Comparison of ENCODE assay signal across 38 cellular contexts in genomic region chr9:121541256-121541655, GRCh38. TPM values are rescaled to one million over a fixed set of nuclear protein-coding genes. Genes with fewer than 3 reads are reported as not detected.
"Had no signal": no experiment of that assay in that cellular context is flagged by ENCODE, and none has a peak within 500 bp of the region (broad histone marks: within the 10 kb centered on the region; RNA-seq: fewer than 3 reads in every experiment).

No MANE protein-coding gene starts in this region.

- H3K4me1 Mint-ChIP-seq: activated CD4-positive, alpha-beta T cell treated with anti-CD3 and anti-CD28 coated beads for 36 hours; activated CD4-positive, alpha-beta T cell treated with anti-CD3 and anti-CD28 coated beads, Interleukin-2, amount 10 ng/mL, durations not matched to agents 7 days and 5 days; activated naive CD4-positive, alpha-beta T cell treated with anti-CD3 and anti-CD28 coated beads, Interleukin-2, amount 10 ng/mL, durations not matched to agents 7 days and 5 days; activated naive CD4-positive, alpha-beta T cell treated with anti-CD3 and anti-CD28 coated beads, Interleukin-2, amount 50 U/mL, for 24 hours; activated naive CD8-positive, alpha-beta T cell treated with anti-CD3 and anti-CD28 coated beads, Interleukin-2, amount 10 ng/mL, durations not matched to agents 7 days and 5 days; activated naive CD8-positive, alpha-beta T cell treated with anti-CD3 and anti-CD28 coated beads, Interleukin-2, amount 50 U/mL, for 24 hours; central memory CD8-positive, alpha-beta T cell had no signal

- H3K9me3 ChIP-seq: ascending aorta had no signal

- H3K27ac ChIP-seq: ascending aorta, cardiac muscle cell, WERI-Rb-1 had no signal

- H3K4me3 ChIP-seq: ascending aorta, cardiac muscle cell had no signal

- H3K9me3 Mint-ChIP-seq: activated CD4-positive, alpha-beta memory T cell treated with anti-CD3 and anti-CD28 coated beads for 36 hours; activated CD4-positive, alpha-beta T cell treated with anti-CD3 and anti-CD28 coated beads, Interleukin-2, amount 10 ng/mL, durations not matched to agents 7 days and 5 days; activated CD8-positive, alpha-beta T cell treated with anti-CD3 and anti-CD28 coated beads for 36 hours; activated naive CD4-positive, alpha-beta T cell treated with anti-CD3 and anti-CD28 coated beads, Interleukin-2, amount 10 ng/mL, durations not matched to agents 7 days and 5 days; activated naive CD4-positive, alpha-beta T cell treated with anti-CD3 and anti-CD28 coated beads, Interleukin-2, amount 50 U/mL, for 24 hours; activated naive CD8-positive, alpha-beta T cell treated with anti-CD3 and anti-CD28 coated beads, Interleukin-2, amount 10 ng/mL, durations not matched to agents 7 days and 5 days; activated naive CD8-positive, alpha-beta T cell treated with anti-CD3 and anti-CD28 coated beads, Interleukin-2, amount 50 U/mL, for 24 hours; activated T-helper 2 cell treated with anti-CD3 and anti-CD28 coated beads, Interferon-gamma antibody, Interleukin-2, Interleukin-4, amounts not matched to agents 10 μg/mL and 5 μg/mL and 100 μg/mL, durations not matched to agents 14 hours and 24 hours and 36 hours; central memory CD8-positive, alpha-beta T cell; T-helper 1 cell treated with Interleukin-12 subunit alpha and Interleukin-12 subunit beta and Interleukin-4 antibody, amounts not matched to agents 30 μg/mL and 1 μg/mL, for 36 hours; T-helper 2 cell treated with Interferon-gamma antibody and Interleukin-4, amounts not matched to agents 5 μg/mL and 100 μg/mL, for 36 hours; WTC11 had no signal

- H3K4me3 Mint-ChIP-seq: activated CD4-positive, alpha-beta memory T cell treated with anti-CD3 and anti-CD28 coated beads for 36 hours; activated CD4-positive, alpha-beta T cell treated with anti-CD3 and anti-CD28 coated beads for 36 hours; activated CD4-positive, alpha-beta T cell treated with anti-CD3 and anti-CD28 coated beads, Interleukin-2, amount 10 ng/mL, durations not matched to agents 7 days and 5 days; activated CD8-positive, alpha-beta T cell treated with anti-CD3 and anti-CD28 coated beads for 36 hours; activated naive CD4-positive, alpha-beta T cell treated with anti-CD3 and anti-CD28 coated beads, Interleukin-2, amount 10 ng/mL, durations not matched to agents 7 days and 5 days; activated naive CD4-positive, alpha-beta T cell treated with anti-CD3 and anti-CD28 coated beads, Interleukin-2, amount 50 U/mL, for 24 hours; activated naive CD8-positive, alpha-beta T cell; activated naive CD8-positive, alpha-beta T cell treated with anti-CD3 and anti-CD28 coated beads, Interleukin-2, amount 10 ng/mL, durations not matched to agents 7 days and 5 days; activated naive CD8-positive, alpha-beta T cell treated with anti-CD3 and anti-CD28 coated beads, Interleukin-2, amount 50 U/mL, for 24 hours; brain; central memory CD8-positive, alpha-beta T cell; T-helper 1 cell treated with Interleukin-12 subunit alpha and Interleukin-12 subunit beta and Interleukin-4 antibody, amounts not matched to agents 30 μg/mL and 1 μg/mL, for 36 hours; T-helper 2 cell treated with Interferon-gamma antibody and Interleukin-4, amounts not matched to agents 5 μg/mL and 100 μg/mL, for 36 hours; WTC11 had no signal

- H3K36me3 Mint-ChIP-seq: activated CD4-positive, alpha-beta memory T cell treated with anti-CD3 and anti-CD28 coated beads for 36 hours; activated naive CD4-positive, alpha-beta T cell treated with anti-CD3 and anti-CD28 coated beads, Interleukin-2, amount 10 ng/mL, durations not matched to agents 7 days and 5 days; activated naive CD4-positive, alpha-beta T cell treated with anti-CD3 and anti-CD28 coated beads, Interleukin-2, amount 50 U/mL, for 24 hours; activated naive CD8-positive, alpha-beta T cell; activated naive CD8-positive, alpha-beta T cell treated with anti-CD3 and anti-CD28 coated beads, Interleukin-2, amount 10 ng/mL, durations not matched to agents 7 days and 5 days; brain; WTC11 had no signal

- H3K36me3 ChIP-seq: ascending aorta, cardiac muscle cell, WERI-Rb-1 had no signal

- ATAC-seq: activated CD4-positive, alpha-beta T cell treated with anti-CD3 and anti-CD28 coated beads for 36 hours; activated CD4-positive, CD25-positive, alpha-beta regulatory T cell treated with anti-CD3 and anti-CD28 coated beads, Interleukin-2, amount 50 U/mL, for 24 hours; activated CD8-positive, alpha-beta T cell treated with anti-CD3 and anti-CD28 coated beads for 36 hours; activated naive CD8-positive, alpha-beta T cell treated with anti-CD3 and anti-CD28 coated beads, Interleukin-2, amount 50 U/mL, for 24 hours; WTC11 had no signal

- H3K27me3 ChIP-seq: ascending aorta, cardiac muscle cell had no signal

- H3K27me3 Mint-ChIP-seq: activated naive CD8-positive, alpha-beta T cell had no signal

- FAIRE-seq: bronchial epithelial cell had no signal

- DNase-seq: activated CD4-positive, alpha-beta memory T cell treated with anti-CD3 and anti-CD28 coated beads for 36 hours; activated CD4-positive, alpha-beta T cell treated with anti-CD3 and anti-CD28 coated beads for 1 hour; activated CD4-positive, alpha-beta T cell treated with anti-CD3 and anti-CD28 coated beads for 36 hours; activated CD4-positive, alpha-beta T cell treated with anti-CD3 and anti-CD28 coated beads for 48 hours; activated CD4-positive, alpha-beta T cell treated with anti-CD3 and anti-CD28 coated beads, Interleukin-2, amount 10 ng/mL, durations not matched to agents 7 days and 5 days; activated CD4-positive, CD25-positive, alpha-beta regulatory T cell; activated CD8-positive, alpha-beta memory T cell treated with anti-CD3 and anti-CD28 coated beads, Interleukin-2, amount 50 U/mL, for 4 hours; activated CD8-positive, alpha-beta T cell treated with anti-CD3 and anti-CD28 coated beads for 36 hours; activated effector memory CD4-positive, alpha-beta T cell treated with Interleukin-2 at 50 U/mL for 16 hours; activated gamma-delta T cell; activated naive CD4-positive, alpha-beta T cell treated with anti-CD3 and anti-CD28 coated beads, Interleukin-2, amount 10 ng/mL, durations not matched to agents 7 days and 5 days; activated naive CD4-positive, alpha-beta T cell treated with Interleukin-2 at 50 U/mL for 16 hours; activated naive CD8-positive, alpha-beta T cell treated with anti-CD3 and anti-CD28 coated beads, Interleukin-2, amount 10 ng/mL, durations not matched to agents 7 days and 5 days; activated naive CD8-positive, alpha-beta T cell treated with anti-CD3 and anti-CD28 coated beads, Interleukin-2, amount 50 U/mL, for 24 hours; activated T-cell treated with anti-CD3 and anti-CD28 coated beads for 4 hours; activated T-cell treated with anti-CD3 and anti-CD28 coated beads, Interleukin-2, amount 50 U/mL, for 1 hour; activated T-cell treated with anti-CD3 and anti-CD28 coated beads, Interleukin-2, amount 50 U/mL, for 48 hours; amygdala; anterior cingulate cortex; caudate nucleus; cerebellar nuclear complex; T-helper 1 cell; T-helper 2 cell; T-helper 9 cell; WERI-Rb-1 had no signal

- H3K27ac Mint-ChIP-seq: activated CD4-positive, alpha-beta memory T cell treated with anti-CD3 and anti-CD28 coated beads for 36 hours; activated CD4-positive, alpha-beta T cell treated with anti-CD3 and anti-CD28 coated beads for 36 hours; activated CD4-positive, alpha-beta T cell treated with anti-CD3 and anti-CD28 coated beads, Interleukin-2, amount 10 ng/mL, durations not matched to agents 7 days and 5 days; activated CD8-positive, alpha-beta T cell treated with anti-CD3 and anti-CD28 coated beads for 36 hours; activated naive CD4-positive, alpha-beta T cell treated with anti-CD3 and anti-CD28 coated beads, Interleukin-2, amount 10 ng/mL, durations not matched to agents 7 days and 5 days; activated naive CD4-positive, alpha-beta T cell treated with anti-CD3 and anti-CD28 coated beads, Interleukin-2, amount 50 U/mL, for 24 hours; activated naive CD8-positive, alpha-beta T cell; activated naive CD8-positive, alpha-beta T cell treated with anti-CD3 and anti-CD28 coated beads, Interleukin-2, amount 10 ng/mL, durations not matched to agents 7 days and 5 days; activated naive CD8-positive, alpha-beta T cell treated with anti-CD3 and anti-CD28 coated beads, Interleukin-2, amount 50 U/mL, for 24 hours; activated T-helper 2 cell treated with anti-CD3 and anti-CD28 coated beads, Interferon-gamma antibody, Interleukin-2, Interleukin-4, amounts not matched to agents 10 μg/mL and 5 μg/mL and 100 μg/mL, durations not matched to agents 14 hours and 24 hours and 36 hours; T-helper 1 cell treated with Interleukin-12 subunit alpha and Interleukin-12 subunit beta and Interleukin-4 antibody, amounts not matched to agents 30 μg/mL and 1 μg/mL, for 36 hours; T-helper 2 cell treated with Interferon-gamma antibody and Interleukin-4, amounts not matched to agents 5 μg/mL and 100 μg/mL, for 36 hours; WTC11 had no signal

RNA-seq across cellular contexts. Expression of gene GGTA1, which starts 41.6 kb away (rescaled TPM):
- total RNA-seq: activated CD4-positive, alpha-beta memory T cell treated with anti-CD3 and anti-CD28 coated beads for 36 hours; activated CD4-positive, alpha-beta T cell treated with anti-CD3 and anti-CD28 coated beads for 36 hours; activated CD4-positive, alpha-beta T cell treated with anti-CD3 and anti-CD28 coated beads, Interleukin-2, amount 10 ng/mL, durations not matched to agents 7 days and 5 days; activated CD8-positive, alpha-beta memory T cell treated with anti-CD3 and anti-CD28 coated beads for 36 hours; activated CD8-positive, alpha-beta T cell treated with anti-CD3 and anti-CD28 coated beads for 36 hours; activated naive CD8-positive, alpha-beta T cell treated with anti-CD3 and anti-CD28 coated beads, Interleukin-2, amount 10 ng/mL, durations not matched to agents 7 days and 5 days; activated T-helper 2 cell treated with anti-CD3 and anti-CD28 coated beads, Interferon-gamma antibody, Interleukin-2, Interleukin-4, amounts not matched to agents 10 μg/mL and 5 μg/mL and 100 μg/mL, durations not matched to agents 14 hours and 24 hours and 36 hours; bronchial epithelial cell; cardiac muscle cell; WTC11 had no signal
